19 cellular contexts compared by ENCODE assay signal in the genomic region with DNA sequence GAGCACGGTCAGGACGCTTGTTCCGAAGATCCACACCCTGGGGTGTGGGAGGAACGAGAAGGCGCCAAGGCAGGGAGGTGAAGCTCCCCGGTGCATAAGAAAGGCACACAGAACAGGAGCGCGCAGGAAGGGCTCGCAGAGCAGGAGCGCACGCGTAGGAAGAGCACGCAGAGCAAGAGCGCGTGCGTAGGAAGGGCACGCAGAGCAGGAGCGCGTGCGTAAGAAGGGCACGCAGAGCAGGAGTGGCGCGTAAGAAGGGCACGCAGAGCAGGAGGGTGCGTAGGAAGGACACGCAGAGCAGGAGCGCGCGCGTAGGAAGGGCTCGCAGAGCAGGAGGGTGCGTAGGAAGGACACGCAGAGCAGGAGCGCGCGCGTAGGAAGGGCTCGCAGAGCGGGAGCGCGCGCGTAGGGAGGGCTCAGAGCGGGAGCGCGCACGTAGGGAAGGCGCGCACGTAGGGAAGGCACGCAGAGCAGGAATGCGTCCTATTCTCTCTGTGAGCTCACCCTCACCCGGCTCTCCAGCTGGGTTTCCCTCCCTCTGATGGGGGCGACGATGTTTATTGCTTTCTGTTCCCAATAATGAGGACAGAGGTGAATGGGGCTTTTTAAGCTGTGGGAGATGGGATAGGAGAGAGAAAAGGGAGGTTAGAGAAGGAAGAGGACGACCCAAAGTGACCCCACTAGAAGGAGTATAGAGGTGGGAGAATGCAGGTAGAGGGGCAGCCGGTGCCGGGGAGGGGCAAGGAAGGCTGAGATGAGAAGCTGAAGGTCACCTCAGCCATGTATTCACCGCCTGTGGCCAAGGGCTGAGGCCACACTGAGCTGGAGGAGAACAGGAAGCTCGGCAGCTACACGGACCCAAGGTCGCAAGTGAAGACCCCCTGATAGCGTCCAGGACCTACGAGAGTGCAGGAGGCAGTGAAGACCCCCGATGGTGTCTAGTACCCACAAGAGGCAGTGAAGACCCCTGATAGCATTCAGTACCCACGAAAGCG.
A peak's percentile ranks its signal among the peaks of the same experiment; 100 is the strongest.
DNase-seq lines count a peak whose midpoint lies in the region; ATAC-seq and TF ChIP-seq lines count a peak whose summit lies in the region.
"Had no signal": no experiment of that assay in that cellular context is flagged by ENCODE, and none has a peak within 500 bp of the region (broad histone marks: within the 10 kb centered on the region; RNA-seq: fewer than 3 reads in every experiment).

No MANE protein-coding gene starts in this region.

- H3K9me3 Mint-ChIP-seq in endodermal cell = peaks cover 51% of the 10 kb centered on the region
- peaks cover 6% of the 10 kb centered on the region for H3K9me3 Mint-ChIP-seq in neural crest cell

- H3K4me1 ChIP-seq in endodermal cell (ENCODE audit: control insufficient read depth, insufficient read depth, low read length) (no peaks in the 10 kb centered on the region), BE2C (no peaks in the 10 kb centered on the region)

- DNase-seq in H7 (peak; percentile 76), endodermal cell (peak; percentile 49), neural crest cell (ENCODE audit: low read depth, low spot score) (no peak), ureter (ENCODE audit: low spot score) (peak; percentile 24), BE2C (no peak), cerebellar nuclear complex (lab: John Stamatoyannopoulos, UW) (no peak), NCI-H2107 (lab: John Stamatoyannopoulos, UW) (no peak)
- DNase-seq: CD8-positive, alpha-beta memory T cell; DMS153; Karpas-422; MM.1S; NCI-H1105; NCI-H187; NCI-H2171; NCI-H774 had no signal

- no peak for ATAC-seq in HG03135 (IDR thresholded peaks at IDR 0.05; ENCODE audit: unreplicated experiment)
- ATAC-seq: GM23338, Panc1, Right ventricle myocardium inferior had no signal

- peaks cover 26% of the 10 kb centered on the region for H3K27me3 Mint-ChIP-seq in endodermal cell (ENCODE audit: insufficient read depth)
- H3K27me3 Mint-ChIP-seq in neural crest cell (ENCODE audit: low read depth) = no peaks in the 10 kb centered on the region
- H3K27me3 Mint-ChIP-seq: CD8-positive, alpha-beta memory T cell had no signal

- H3K36me3 Mint-ChIP-seq in endodermal cell (ENCODE audit: low read depth) = peaks cover 2% of the 10 kb centered on the region
- peaks cover 41% of the 10 kb centered on the region for H3K36me3 Mint-ChIP-seq in neural crest cell (ENCODE audit: low read depth)
- H3K36me3 Mint-ChIP-seq: CD8-positive, alpha-beta memory T cell had no signal

- H3K4me3 ChIP-seq in H7 (ENCODE audit: insufficient read depth, low read depth, low read length) (no peak overlapping the region), endodermal cell (ENCODE audit: low read length) (no peak overlapping the region), BE2C (ENCODE audit: low read depth, low read length) (no peak overlapping the region)
- H3K4me3 ChIP-seq: GM23338 had no signal

- no peak overlapping the region for H3K9ac ChIP-seq in endodermal cell (ENCODE audit: extremely low read depth, low read length, poor library complexity, severe bottlenecking)

- H3K4me3 Mint-ChIP-seq in endodermal cell (peak overlapping the region; percentile 40), neural crest cell (no peak overlapping the region)
- H3K4me3 Mint-ChIP-seq: CD8-positive, alpha-beta memory T cell; GM23338 had no signal

- TF ChIP-seq CTCF in endodermal cell (conservative IDR thresholded peaks at IDR 0.05) = no peak
- TF ChIP-seq CTCF in neural crest cell (conservative IDR thresholded peaks at IDR 0.05) = no peak
- no peak for TF ChIP-seq CTCF in BE2C (IDR thresholded peaks at IDR 0.05; ENCODE audit: low read depth, low read length)

- peak overlapping the region; percentile 38 for H3K27ac Mint-ChIP-seq in endodermal cell
- peak overlapping the region; percentile 50 for H3K27ac Mint-ChIP-seq in neural crest cell (ENCODE audit: unreplicated experiment)
- H3K27ac Mint-ChIP-seq: CD8-positive, alpha-beta memory T cell; GM23338 had no signal

- 82 to 88% methylated on average over 48 to 61 of the region's 67 CpGs for WGBS in endodermal cell (ENCODE audit: insufficient coverage in 1 of 2, insufficient read length in 1 of 2), 2 experiments

- no peaks in the 10 kb centered on the region for H3K36me3 ChIP-seq in H7 (replicated peaks; ENCODE audit: control insufficient read depth, insufficient read depth, low read length)
- no peaks in the 10 kb centered on the region for H3K36me3 ChIP-seq in endodermal cell (ENCODE audit: control insufficient read depth, insufficient read depth, low read length)
- no peaks in the 10 kb centered on the region for H3K36me3 ChIP-seq in BE2C

- no peaks in the 10 kb centered on the region for H3K4me1 Mint-ChIP-seq in endodermal cell
- no peaks in the 10 kb centered on the region for H3K4me1 Mint-ChIP-seq in neural crest cell
- H3K4me1 Mint-ChIP-seq: CD8-positive, alpha-beta memory T cell; GM23338 had no signal

- peaks cover 84% of the 10 kb centered on the region for H3K9me3 ChIP-seq in endodermal cell (ENCODE audit: control insufficient read depth, low read length)
- H3K9me3 ChIP-seq in BE2C = no peaks in the 10 kb centered on the region

- no peak overlapping the region for H3K27ac ChIP-seq in endodermal cell (ENCODE audit: low read depth, low read length)

- H3K27me3 ChIP-seq in H7 (ENCODE audit: control insufficient read depth, insufficient read depth, low read length) (no peaks in the 10 kb centered on the region), endodermal cell (ENCODE audit: control insufficient read depth, insufficient read depth, low read length, poor library complexity, severe bottlenecking) (no peaks in the 10 kb centered on the region), BE2C (no peaks in the 10 kb centered on the region)

Comparison
In these comparisons a context has a peak if more than half of its experiments do, and no peak if none do; other contexts are left out.
1. DNase-seq: peak in H7 (single experiment), endodermal cell (single experiment) and ureter (single experiment); none in neural crest cell (single experiment), BE2C (single experiment), cerebellar nuclear complex (0 of 2) and NCI-H2107 (single experiment).